ENCODE assay signal across 8 cellular contexts in genomic region chr18:54209471-54210180, GRCh38. TPM values are rescaled to one million over a fixed set of nuclear protein-coding genes. Genes with fewer than 3 reads are reported as not detected.
DNase-seq lines count a peak whose midpoint lies in the region; ATAC-seq, FAIRE-seq and TF ChIP-seq lines count a peak whose summit lies in the region.

No MANE protein-coding gene starts in this region.

- no peak overlapping the region for H2AK5ac ChIP-seq in neuronal stem cell (ENCODE audit: low read depth, low read length)

- peaks cover 23% of the 10 kb centered on the region for H3K4me1 Mint-ChIP-seq in glutamatergic neuron (ENCODE audit: low read depth, unreplicated experiment)
- peaks cover 30 to 71% (median 55%) of the 10 kb centered on the region in 4 donors for H3K4me1 Mint-ChIP-seq in naive thymus-derived CD8-positive, alpha-beta T cell

- no peak overlapping the region for H3K14ac ChIP-seq in neuronal stem cell (ENCODE audit: low read length)

- H3K4me2 ChIP-seq in neuronal stem cell (ENCODE audit: insufficient read depth, low read length, poor library complexity, severe bottlenecking): no peak overlapping the region

- H3K36me3 Mint-ChIP-seq in glutamatergic neuron (ENCODE audit: unreplicated experiment): no peaks in the 10 kb centered on the region
- H3K36me3 Mint-ChIP-seq in naive thymus-derived CD8-positive, alpha-beta T cell: peaks cover 0 to 4% (median 4%) of the 10 kb centered on the region in 3 donors

- H3K9me3 ChIP-seq in neuronal stem cell (replicated peaks in 1 of 2; ENCODE audit: control insufficient read depth in 2 of 2, insufficient read depth in 1 of 2, low read depth in 1 of 2, low read length in 2 of 2): peaks cover 0 to 2% of the 10 kb centered on the region in 2 donors

- TF ChIP-seq POLR2A in GM12892 (IDR thresholded peaks at IDR 0.05; ENCODE audit: low read depth, low read length): peak; percentile 50

- H3K4ac ChIP-seq in neuronal stem cell (ENCODE audit: low read length): no peak overlapping the region

- DNase-seq in GM12892 (ENCODE audit: insufficient read length) (no peak), glutamatergic neuron (peak; percentile 52), NCI-H146 (lab: John Stamatoyannopoulos, UW) (no peak), HT-29 (ENCODE audit: low spot score) (no peak), neuronal stem cell (ENCODE audit: low spot score) (no peak)
- DNase-seq in naive thymus-derived CD8-positive, alpha-beta T cell: no peak

- H3K27ac ChIP-seq in neuronal stem cell (replicated peaks; ENCODE audit: low read length): no peak overlapping the region

- H3K18ac ChIP-seq in neuronal stem cell (ENCODE audit: low read length): no peak overlapping the region

- peak; percentile 94 for FAIRE-seq in GM12892 (lab: Jason Lieb, UNC)

- no peak for TF ChIP-seq CTCF in glutamatergic neuron (IDR thresholded peaks at IDR 0.05; ENCODE audit: partially characterized antibody, unreplicated experiment)

- H3K23ac ChIP-seq in neuronal stem cell (ENCODE audit: low read depth, low read length, poor library complexity): no peak overlapping the region

- no peak overlapping the region for H2BK120ac ChIP-seq in neuronal stem cell (ENCODE audit: low read depth, low read length)

- peak; percentile 77 for ATAC-seq in GM21515 (IDR thresholded peaks at IDR 0.05; ENCODE audit: unreplicated experiment)
- ATAC-seq in HG03575 (IDR thresholded peaks at IDR 0.05; ENCODE audit: extremely low read depth, insufficient number of reproducible peaks, low FRiP score, unreplicated experiment): peak; percentile 83
- no peak for ATAC-seq in naive thymus-derived CD8-positive, alpha-beta T cell

- H3K4me3 Mint-ChIP-seq in glutamatergic neuron (ENCODE audit: unreplicated experiment): peak overlapping the region; percentile 35
- peak overlapping the region in 2 of 10 donors; percentile 8 to 34 for H3K4me3 Mint-ChIP-seq in naive thymus-derived CD8-positive, alpha-beta T cell

- peak overlapping the region; percentile 19 for H3K27ac Mint-ChIP-seq in glutamatergic neuron (ENCODE audit: unreplicated experiment)
- peak overlapping the region in 5 of 10 donors; percentile 2 to 73 (median 21) for H3K27ac Mint-ChIP-seq in naive thymus-derived CD8-positive, alpha-beta T cell

- no peaks in the 10 kb centered on the region for H3K79me1 ChIP-seq in neuronal stem cell (ENCODE audit: low read depth, low read length)

- no peaks in the 10 kb centered on the region for H3K4me1 ChIP-seq in neuronal stem cell (ENCODE audit: control insufficient read depth in 2 of 2, insufficient read depth in 1 of 2, low read depth in 1 of 2, low read length in 2 of 2)

- no peak overlapping the region for H2AFZ ChIP-seq in neuronal stem cell (ENCODE audit: low read length)

- H3K27me3 Mint-ChIP-seq in glutamatergic neuron (ENCODE audit: unreplicated experiment): no peaks in the 10 kb centered on the region
- no peaks in the 10 kb centered on the region for H3K27me3 Mint-ChIP-seq in naive thymus-derived CD8-positive, alpha-beta T cell

- H2BK5ac ChIP-seq in neuronal stem cell (ENCODE audit: low read length): no peak overlapping the region

- no peak overlapping the region for H2BK15ac ChIP-seq in neuronal stem cell (ENCODE audit: low read length)

- H2BK12ac ChIP-seq in neuronal stem cell (ENCODE audit: low read length): no peak overlapping the region

- no peak overlapping the region for H4K8ac ChIP-seq in neuronal stem cell (ENCODE audit: low read depth, low read length)

- peaks cover 4% of the 10 kb centered on the region for H3K9me3 Mint-ChIP-seq in glutamatergic neuron (ENCODE audit: unreplicated experiment)
- no peaks in the 10 kb centered on the region for H3K9me3 Mint-ChIP-seq in naive thymus-derived CD8-positive, alpha-beta T cell

- peaks cover 0 to 5% of the 10 kb centered on the region in 2 donors for H3K36me3 ChIP-seq in neuronal stem cell (replicated peaks in 1 of 2; ENCODE audit: control insufficient read depth in 2 of 2, insufficient read depth in 2 of 2, low read length in 2 of 2)

- no peak overlapping the region for H3K9ac ChIP-seq in neuronal stem cell (ENCODE audit: low read depth, low read length, poor library complexity)

- no peak overlapping the region for H4K91ac ChIP-seq in neuronal stem cell (ENCODE audit: low read depth, low read length, poor library complexity)

- POLR2A ChIA-PET in naive thymus-derived CD8-positive, alpha-beta T cell (lab: Charles Lee): interaction anchor here (0.7 kb wide), 1 partner anchor 127 kb away, joined by 4 read pairs; no protein-coding TSS in a partner anchor

- H3K4me3 ChIP-seq in neuronal stem cell (ENCODE audit: low read length in 2 of 2): no peak overlapping the region

- H3K27me3 ChIP-seq in neuronal stem cell (ENCODE audit: control insufficient read depth in 3 of 3, insufficient read depth in 3 of 3, low read depth in 1 of 3, low read length in 3 of 3): no peaks in the 10 kb centered on the region

- WGBS in neuronal stem cell (ENCODE audit: extremely low coverage in 2 of 2, insufficient read length in 2 of 2, insufficient replicate concordance in 1 of 2), 2 donors: no CpG with 5 or more reads among the region's 1 CpG

RNA-seq across cellular contexts. Expression of gene MBD2, which starts 14.8 kb away (rescaled TPM):
- polyA plus RNA-seq in GM12892 (2012; ENCODE audit: missing spikeins): 103 TPM
- 30.6 TPM for total RNA-seq in glutamatergic neuron (ENCODE audit: unreplicated experiment)
- 11.6 and 14.4 TPM in 2 replicates for total RNA-seq in HT-29 (2014; rRNA removed; shearing (Covaris generic))
- 10 to 100 TPM; 78.8 to 85.1 TPM for total RNA-seq in naive thymus-derived CD8-positive, alpha-beta T cell
- polyA plus RNA-seq in naive thymus-derived CD8-positive, alpha-beta T cell: 10 to 100 TPM in 2 of 3 donors, 1 to 10 TPM in 1; 6.3 to 21.1 (median 13.0) TPM
- 31.4 TPM for polyA plus RNA-seq in neuronal stem cell (2013, experiment 1 of 2)
- polyA plus RNA-seq in neuronal stem cell (2013, experiment 2 of 2): 31.2 TPM

RNA-seq across cellular contexts. Expression of gene POLI, which starts 59.7 kb away (rescaled TPM):
- polyA plus RNA-seq in GM12892 (2012; ENCODE audit: missing spikeins): 15.7 TPM
- 36.3 TPM for total RNA-seq in glutamatergic neuron (ENCODE audit: unreplicated experiment)
- 5.0 TPM in 2 replicates for total RNA-seq in HT-29 (2014; rRNA removed; shearing (Covaris generic))
- 10 to 100 TPM; 43.1 to 48.0 TPM for total RNA-seq in naive thymus-derived CD8-positive, alpha-beta T cell
- 1 to 10 TPM; 4.9 to 8.6 (median 8.1) TPM for polyA plus RNA-seq in naive thymus-derived CD8-positive, alpha-beta T cell
- polyA plus RNA-seq in neuronal stem cell (2013, experiment 1 of 2): 36.1 TPM
- 38.0 TPM for polyA plus RNA-seq in neuronal stem cell (2013, experiment 2 of 2)

Comparison
In these comparisons a context has a peak if more than half of its experiments do, and no peak if none do; other contexts are left out.
1. ATAC-seq: peak in GM21515 (single experiment) and HG03575 (single experiment); none in naive thymus-derived CD8-positive, alpha-beta T cell (0 of 2).